1 cellular context compared by ENCODE assay signal in the genomic region with DNA sequence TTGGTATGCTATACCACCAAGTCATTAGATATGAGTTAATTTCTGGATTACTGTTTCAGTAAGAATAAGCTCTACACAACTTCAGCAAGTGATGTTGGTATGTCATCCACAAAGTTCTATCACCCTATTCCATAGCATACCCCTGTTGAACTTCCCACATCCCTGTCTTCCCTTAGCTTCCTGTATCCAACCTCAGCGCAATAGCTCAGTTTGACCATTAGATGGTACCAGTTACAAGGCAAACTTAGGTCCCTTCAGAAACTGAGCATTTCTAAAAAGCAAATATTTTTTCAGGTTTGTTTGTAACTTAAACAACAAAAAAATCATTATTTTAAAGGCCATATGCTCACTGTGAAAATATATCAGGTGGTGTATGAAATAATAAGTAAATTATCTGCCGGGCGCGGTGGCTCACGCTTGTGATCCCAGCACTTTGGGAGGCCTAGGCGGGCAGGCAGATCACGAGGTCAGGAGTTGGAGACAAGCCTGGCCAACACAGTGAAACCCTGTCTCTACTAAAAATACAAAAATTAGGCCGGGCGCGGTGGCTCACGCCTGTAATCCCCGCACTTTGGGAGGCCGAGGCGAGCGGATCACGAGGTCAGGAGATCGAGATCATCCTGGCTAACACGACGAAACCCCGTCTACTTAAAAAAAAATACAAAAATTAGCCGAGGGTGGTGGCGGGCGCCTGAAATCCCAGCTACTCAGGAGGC.
TF ChIP-seq lines count a peak whose summit lies in the region.

No MANE protein-coding gene starts in this region.

TF ChIP-seq in A549, 52 proteins besides CTCF, POLR2A, EP300 and RAD21 (continued from another document):
- TF ChIP-seq, protein P1, sequence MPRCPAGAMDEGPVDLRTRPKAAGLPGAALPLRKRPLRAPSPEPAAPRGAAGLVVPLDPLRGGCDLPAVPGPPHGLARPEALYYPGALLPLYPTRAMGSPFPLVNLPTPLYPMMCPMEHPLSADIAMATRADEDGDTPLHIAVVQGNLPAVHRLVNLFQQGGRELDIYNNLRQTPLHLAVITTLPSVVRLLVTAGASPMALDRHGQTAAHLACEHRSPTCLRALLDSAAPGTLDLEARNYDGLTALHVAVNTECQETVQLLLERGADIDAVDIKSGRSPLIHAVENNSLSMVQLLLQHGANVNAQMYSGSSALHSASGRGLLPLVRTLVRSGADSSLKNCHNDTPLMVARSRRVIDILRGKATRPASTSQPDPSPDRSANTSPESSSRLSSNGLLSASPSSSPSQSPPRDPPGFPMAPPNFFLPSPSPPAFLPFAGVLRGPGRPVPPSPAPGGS (IDR thresholded peaks at IDR 0.05): no peak
- TF ChIP-seq, protein P2, sequence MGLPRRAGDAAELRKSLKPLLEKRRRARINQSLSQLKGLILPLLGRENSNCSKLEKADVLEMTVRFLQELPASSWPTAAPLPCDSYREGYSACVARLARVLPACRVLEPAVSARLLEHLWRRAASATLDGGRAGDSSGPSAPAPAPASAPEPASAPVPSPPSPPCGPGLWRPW (IDR thresholded peaks at IDR 0.05): no peak
- TF ChIP-seq EHMT2 (IDR thresholded peaks at IDR 0.05; ENCODE audit: low read depth): no peak
- no peak for TF ChIP-seq HOXB13 (CRISPR knock-in tag; IDR thresholded peaks at IDR 0.05; ENCODE audit: low read depth)
- no peak for TF ChIP-seq RARB (CRISPR knock-in tag; IDR thresholded peaks at IDR 0.05)
